ENCODE assay signal across 1 cellular context in the genomic region with DNA sequence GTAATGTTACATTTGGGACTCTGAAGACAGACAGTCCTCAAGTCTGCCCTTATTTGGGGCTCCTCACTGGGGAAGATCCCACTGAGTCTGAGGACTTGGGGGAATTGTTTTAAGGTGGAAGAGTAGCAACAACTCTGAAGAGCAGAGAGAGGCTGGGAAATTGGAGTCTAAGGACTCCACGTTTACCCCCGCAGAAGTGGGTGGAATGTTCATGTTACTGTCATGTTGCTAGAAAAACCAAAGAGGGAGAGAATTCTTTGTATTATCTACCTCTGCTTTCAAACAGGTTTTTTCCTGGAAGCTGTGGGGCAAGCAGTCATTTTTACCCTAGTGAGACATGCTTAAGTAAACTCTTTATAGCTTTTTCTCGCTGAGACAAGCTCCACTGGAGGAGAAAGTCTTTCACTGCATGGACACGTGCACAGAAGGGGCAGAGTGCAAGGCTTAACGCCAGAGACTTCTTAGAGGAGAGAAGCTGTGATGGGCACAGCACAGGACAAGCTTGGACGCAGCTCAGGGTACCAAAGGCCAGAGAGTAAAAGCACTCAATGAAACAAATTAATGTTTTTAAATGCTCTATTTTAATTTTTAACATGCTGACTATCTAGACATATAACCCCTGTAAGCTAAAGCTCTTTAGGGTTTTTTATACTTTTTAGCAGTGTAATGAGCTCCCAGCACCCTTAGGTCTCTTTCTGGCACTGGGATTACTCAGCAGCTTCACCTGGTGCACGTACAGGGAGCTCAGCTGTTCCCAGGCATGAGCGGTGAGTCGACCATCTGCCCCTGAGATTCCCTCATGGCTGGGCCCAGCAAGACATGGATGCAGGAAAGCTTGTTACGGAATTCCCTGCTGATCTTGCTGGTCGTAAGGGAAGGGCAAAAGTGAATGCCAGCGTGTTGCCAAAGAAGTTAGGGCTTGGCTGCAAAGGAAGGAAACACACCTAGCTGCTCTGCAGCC.
TF ChIP-seq lines count a peak whose summit lies in the region.

No MANE protein-coding gene starts in this region.

TF ChIP-seq in IMR-90, 13 proteins besides CTCF, POLR2A, EP300 and RAD21:
- no peak for TF ChIP-seq MAZ (IDR thresholded peaks at IDR 0.05; ENCODE audit: borderline replicate concordance, low read depth, low read length)
- TF ChIP-seq, protein P1, sequence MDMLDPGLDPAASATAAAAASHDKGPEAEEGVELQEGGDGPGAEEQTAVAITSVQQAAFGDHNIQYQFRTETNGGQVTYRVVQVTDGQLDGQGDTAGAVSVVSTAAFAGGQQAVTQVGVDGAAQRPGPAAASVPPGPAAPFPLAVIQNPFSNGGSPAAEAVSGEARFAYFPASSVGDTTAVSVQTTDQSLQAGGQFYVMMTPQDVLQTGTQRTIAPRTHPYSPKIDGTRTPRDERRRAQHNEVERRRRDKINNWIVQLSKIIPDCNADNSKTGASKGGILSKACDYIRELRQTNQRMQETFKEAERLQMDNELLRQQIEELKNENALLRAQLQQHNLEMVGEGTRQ (IDR thresholded peaks at IDR 0.05; ENCODE audit: low read depth, low read length): no peak; the same call in 1 of the 2 replicates
- no peak for TF ChIP-seq NFE2L2 (IDR thresholded peaks at IDR 0.05; ENCODE audit: low read depth, low read length)
- TF ChIP-seq CHD1 (IDR thresholded peaks at IDR 0.05; ENCODE audit: low read depth, low read length): no peak
- no peak for TF ChIP-seq RFX5 (IDR thresholded peaks at IDR 0.05; ENCODE audit: low read depth, low read length)
- no peak for TF ChIP-seq CEBPB (IDR thresholded peaks at IDR 0.05; ENCODE audit: low read depth, low read length)
- TF ChIP-seq RCOR1 (IDR thresholded peaks at IDR 0.05; ENCODE audit: insufficient replicate concordance, low read length): no peak
- no peak for TF ChIP-seq MAFK (IDR thresholded peaks at IDR 0.05; ENCODE audit: low read depth, low read length)
- TF ChIP-seq, protein P2, sequence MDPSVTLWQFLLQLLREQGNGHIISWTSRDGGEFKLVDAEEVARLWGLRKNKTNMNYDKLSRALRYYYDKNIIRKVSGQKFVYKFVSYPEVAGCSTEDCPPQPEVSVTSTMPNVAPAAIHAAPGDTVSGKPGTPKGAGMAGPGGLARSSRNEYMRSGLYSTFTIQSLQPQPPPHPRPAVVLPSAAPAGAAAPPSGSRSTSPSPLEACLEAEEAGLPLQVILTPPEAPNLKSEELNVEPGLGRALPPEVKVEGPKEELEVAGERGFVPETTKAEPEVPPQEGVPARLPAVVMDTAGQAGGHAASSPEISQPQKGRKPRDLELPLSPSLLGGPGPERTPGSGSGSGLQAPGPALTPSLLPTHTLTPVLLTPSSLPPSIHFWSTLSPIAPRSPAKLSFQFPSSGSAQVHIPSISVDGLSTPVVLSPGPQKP (IDR thresholded peaks at IDR 0.05; ENCODE audit: borderline replicate concordance, low read depth, low read length): no peak
- TF ChIP-seq MXI1 (IDR thresholded peaks at IDR 0.05; ENCODE audit: borderline replicate concordance, low read depth, low read length): no peak
- no peak for TF ChIP-seq SMC3 (IDR thresholded peaks at IDR 0.05; ENCODE audit: low read depth, low read length)
- TF ChIP-seq BHLHE40 (IDR thresholded peaks at IDR 0.05; ENCODE audit: low read depth, low read length): no peak
- TF ChIP-seq FOS (IDR thresholded peaks at IDR 0.05; ENCODE audit: low read depth, low read length): no peak
